In genomic region chr6:143539106-143539505, GRCh38 we compare ENCODE assay signal across 1 cellular context.
TF ChIP-seq lines count a peak whose summit lies in the region.

No MANE protein-coding gene starts in this region.

TF ChIP-seq in IMR-90, 13 proteins besides CTCF, POLR2A, EP300 and RAD21 (continued from another document):
- TF ChIP-seq, protein P1, sequence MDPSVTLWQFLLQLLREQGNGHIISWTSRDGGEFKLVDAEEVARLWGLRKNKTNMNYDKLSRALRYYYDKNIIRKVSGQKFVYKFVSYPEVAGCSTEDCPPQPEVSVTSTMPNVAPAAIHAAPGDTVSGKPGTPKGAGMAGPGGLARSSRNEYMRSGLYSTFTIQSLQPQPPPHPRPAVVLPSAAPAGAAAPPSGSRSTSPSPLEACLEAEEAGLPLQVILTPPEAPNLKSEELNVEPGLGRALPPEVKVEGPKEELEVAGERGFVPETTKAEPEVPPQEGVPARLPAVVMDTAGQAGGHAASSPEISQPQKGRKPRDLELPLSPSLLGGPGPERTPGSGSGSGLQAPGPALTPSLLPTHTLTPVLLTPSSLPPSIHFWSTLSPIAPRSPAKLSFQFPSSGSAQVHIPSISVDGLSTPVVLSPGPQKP (IDR thresholded peaks at IDR 0.05; ENCODE audit: borderline replicate concordance, low read depth, low read length), result no peak
- no peak for TF ChIP-seq FOS (IDR thresholded peaks at IDR 0.05; ENCODE audit: low read depth, low read length)
